In genomic region chr6:119873107-119873506, GRCh38 we compare ENCODE assay signal across 3 cellular contexts.
TF ChIP-seq lines count a peak whose summit lies in the region.

No MANE protein-coding gene starts in this region.

TF ChIP-seq in HepG2, 621 proteins besides CTCF, POLR2A, EP300 and RAD21:
- peak; percentile 33 to 77; a peak in 3 of 4 replicates for TF ChIP-seq MAFK (conservative IDR thresholded peaks at IDR 0.05 in 1 of 2, IDR thresholded peaks at IDR 0.05 in 1 of 2; ENCODE audit: low read length in 2 of 2)
- TF ChIP-seq ESRRA (CRISPR knock-in tag; IDR thresholded peaks at IDR 0.05; ENCODE audit: low read depth), result no peak
- peak; percentile 66; the same call in 1 of the 2 replicates for TF ChIP-seq MAFF (IDR thresholded peaks at IDR 0.05; ENCODE audit: low read depth, low read length)
- TF ChIP-seq ZNF562 (CRISPR knock-in tag; IDR thresholded peaks at IDR 0.05; ENCODE audit: borderline replicate concordance), result no peak
- TF ChIP-seq, protein P1, sequence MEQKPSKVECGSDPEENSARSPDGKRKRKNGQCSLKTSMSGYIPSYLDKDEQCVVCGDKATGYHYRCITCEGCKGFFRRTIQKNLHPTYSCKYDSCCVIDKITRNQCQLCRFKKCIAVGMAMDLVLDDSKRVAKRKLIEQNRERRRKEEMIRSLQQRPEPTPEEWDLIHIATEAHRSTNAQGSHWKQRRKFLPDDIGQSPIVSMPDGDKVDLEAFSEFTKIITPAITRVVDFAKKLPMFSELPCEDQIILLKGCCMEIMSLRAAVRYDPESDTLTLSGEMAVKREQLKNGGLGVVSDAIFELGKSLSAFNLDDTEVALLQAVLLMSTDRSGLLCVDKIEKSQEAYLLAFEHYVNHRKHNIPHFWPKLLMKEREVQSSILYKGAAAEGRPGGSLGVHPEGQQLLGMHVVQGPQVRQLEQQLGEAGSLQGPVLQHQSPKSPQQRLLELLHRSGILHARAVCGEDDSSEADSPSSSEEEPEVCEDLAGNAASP (CRISPR knock-in tag; IDR thresholded peaks at IDR 0.05; ENCODE audit: borderline replicate concordance), result no peak

TF ChIP-seq in IMR-90, 13 proteins besides CTCF, POLR2A, EP300 and RAD21:
- TF ChIP-seq CEBPB (IDR thresholded peaks at IDR 0.05; ENCODE audit: low read depth, low read length), result no peak
- TF ChIP-seq MAFK (IDR thresholded peaks at IDR 0.05; ENCODE audit: low read depth, low read length), result 0 out of 2 replicates have a peak, but pooled peaks have one; percentile 11
- no peak for TF ChIP-seq MXI1 (IDR thresholded peaks at IDR 0.05; ENCODE audit: borderline replicate concordance, low read depth, low read length)
- TF ChIP-seq SMC3 (IDR thresholded peaks at IDR 0.05; ENCODE audit: low read depth, low read length), result no peak

TF ChIP-seq in K562, 482 proteins besides CTCF, POLR2A, EP300 and RAD21:
- no peak for TF ChIP-seq PYGO2 (tag; IDR thresholded peaks at IDR 0.05)
- TF ChIP-seq C11orf30 (IDR thresholded peaks at IDR 0.05; ENCODE audit: low read depth), result peak; percentile 22; the same call in 1 of the 2 replicates
- no peak for TF ChIP-seq ZNF740 (CRISPR knock-in tag; IDR thresholded peaks at IDR 0.05)
- TF ChIP-seq ZNF740 (tag; IDR thresholded peaks at IDR 0.05), result no peak
- peak; percentile 58 for TF ChIP-seq ZNF316 (IDR thresholded peaks at IDR 0.05)
